8 cellular contexts compared by ENCODE assay signal in genomic region chr6:38639498-38640215, GRCh38. TPM values are rescaled to one million over a fixed set of nuclear protein-coding genes. Genes with fewer than 3 reads are reported as not detected.
A peak's percentile ranks its signal among the peaks of the same experiment; 100 is the strongest.
DNase-seq lines count a peak whose midpoint lies in the region; ATAC-seq and TF ChIP-seq lines count a peak whose summit lies in the region.

TSS of gene BTBD9 (minus strand) at chr6:38639929.

- ATAC-seq in GM23338 = peak; percentile 88
- peak; percentile 80 for ATAC-seq in thoracic aorta (ENCODE audit: insufficient number of reproducible peaks, low FRiP score, low read depth)

- no peaks in the 10 kb centered on the region; the same call in 1 of the 2 replicates for H3K4me1 ChIP-seq in ES-I3 (ENCODE audit: insufficient read depth, low read length)
- H3K4me1 ChIP-seq in GM23338 (ENCODE audit: insufficient read depth) = peaks cover 11% of the 10 kb centered on the region
- H3K4me1 ChIP-seq in SK-N-SH (ENCODE audit: control insufficient read depth in 1 of 2, insufficient read depth in 2 of 2, low read depth in 1 of 2, low read length in 1 of 2) = peaks cover 0 to 9% of the 10 kb centered on the region in 2 experiments; a peak in 2 of 4 replicates
- peaks cover 7 to 25% of the 10 kb centered on the region in 2 donors for H3K4me1 ChIP-seq in thoracic aorta (ENCODE audit: control insufficient read depth in 1 of 2, low read depth in 2 of 2)

- H3K4me2 ChIP-seq in GM23338 (peak within 1 kb of the TSS; percentile 98), SK-N-SH (peak within 1 kb of the TSS; percentile 80)

- H3K9me2 ChIP-seq in GM23338 (ENCODE audit: insufficient read depth) (no peaks in the 10 kb centered on the region), SK-N-SH (no peaks in the 10 kb centered on the region)

- no peaks in the 10 kb centered on the region for H3K36me3 Mint-ChIP-seq in GM23338 (ENCODE audit: low read depth)
- no peaks in the 10 kb centered on the region for H3K36me3 Mint-ChIP-seq in activated naive CD4-positive, alpha-beta T cell treated with anti-CD3 and anti-CD28 coated beads, Interleukin-2, amount 50 U/mL, for 24 hours
- H3K36me3 Mint-ChIP-seq in glutamatergic neuron (ENCODE audit: unreplicated experiment) = no peaks in the 10 kb centered on the region
- H3K36me3 Mint-ChIP-seq in osteocyte (ENCODE audit: unreplicated experiment) = no peaks in the 10 kb centered on the region

- H3K4me3 Mint-ChIP-seq in GM23338 (peak within 1 kb of the TSS; percentile 85), glutamatergic neuron (ENCODE audit: unreplicated experiment) (peak within 1 kb of the TSS; percentile 94), osteocyte (ENCODE audit: unreplicated experiment) (peak within 1 kb of the TSS; percentile 89)
- peak within 1 kb of the TSS; percentile 92 for H3K4me3 Mint-ChIP-seq in activated naive CD4-positive, alpha-beta T cell treated with anti-CD3 and anti-CD28 coated beads, Interleukin-2, amount 50 U/mL, for 24 hours

- H3K9me3 Mint-ChIP-seq in GM23338 (no peaks in the 10 kb centered on the region), glutamatergic neuron (ENCODE audit: unreplicated experiment) (peaks cover 2% of the 10 kb centered on the region), osteocyte (ENCODE audit: unreplicated experiment) (no peaks in the 10 kb centered on the region)
- no peaks in the 10 kb centered on the region for H3K9me3 Mint-ChIP-seq in activated naive CD4-positive, alpha-beta T cell treated with anti-CD3 and anti-CD28 coated beads, Interleukin-2, amount 50 U/mL, for 24 hours

- H3K27me3 ChIP-seq in GM23338 (ENCODE audit: insufficient read depth) (no peaks in the 10 kb centered on the region), SK-N-SH (ENCODE audit: insufficient read depth) (no peaks in the 10 kb centered on the region), thoracic aorta (replicated peaks; ENCODE audit: insufficient read depth) (no peaks in the 10 kb centered on the region)

- peaks cover 11% of the 10 kb centered on the region; the same call in 1 of the 2 replicates for H3K79me2 ChIP-seq in GM23338 (replicated peaks; ENCODE audit: insufficient read depth)
- peaks cover 28% of the 10 kb centered on the region for H3K79me2 ChIP-seq in SK-N-SH (ENCODE audit: insufficient read depth)

- H3K9me3 ChIP-seq in ES-I3 (ENCODE audit: control insufficient read depth, insufficient read depth, low read length) (no peaks in the 10 kb centered on the region), SK-N-SH (no peaks in the 10 kb centered on the region), thoracic aorta (no peaks in the 10 kb centered on the region)

- H3K36me3 ChIP-seq in ES-I3 (ENCODE audit: insufficient read depth, low read length) (no peaks in the 10 kb centered on the region), GM23338 (ENCODE audit: insufficient read depth) (no peaks in the 10 kb centered on the region), SK-N-SH (replicated peaks in 1 of 2; ENCODE audit: control insufficient read depth in 1 of 2, insufficient read depth in 2 of 2, low read length in 1 of 2) (no peaks in the 10 kb centered on the region), thoracic aorta (no peaks in the 10 kb centered on the region)

- H3K4me1 Mint-ChIP-seq in GM23338 (peaks cover 10% of the 10 kb centered on the region), glutamatergic neuron (ENCODE audit: low read depth, unreplicated experiment) (peaks cover 11% of the 10 kb centered on the region), osteocyte (ENCODE audit: unreplicated experiment) (peaks cover 20% of the 10 kb centered on the region)
- H3K4me1 Mint-ChIP-seq in activated naive CD4-positive, alpha-beta T cell treated with anti-CD3 and anti-CD28 coated beads, Interleukin-2, amount 50 U/mL, for 24 hours = peaks cover 58% of the 10 kb centered on the region

- H3K27me3 Mint-ChIP-seq in GM23338 (ENCODE audit: insufficient read depth, low read depth, poor library complexity) (peaks cover 4% of the 10 kb centered on the region), glutamatergic neuron (ENCODE audit: unreplicated experiment) (no peaks in the 10 kb centered on the region), osteocyte (ENCODE audit: unreplicated experiment) (no peaks in the 10 kb centered on the region)
- H3K27me3 Mint-ChIP-seq in activated naive CD4-positive, alpha-beta T cell treated with anti-CD3 and anti-CD28 coated beads, Interleukin-2, amount 50 U/mL, for 24 hours = no peaks in the 10 kb centered on the region

- no peak for TF ChIP-seq EP300 in SK-N-SH (IDR thresholded peaks at IDR 0.05; ENCODE audit: borderline replicate concordance in 1 of 2, low read depth in 1 of 2, low read length in 1 of 2)

- H3K27ac Mint-ChIP-seq in GM23338 = peak within 1 kb of the TSS; percentile 77
- peak within 1 kb of the TSS; percentile 95 for H3K27ac Mint-ChIP-seq in activated naive CD4-positive, alpha-beta T cell treated with anti-CD3 and anti-CD28 coated beads, Interleukin-2, amount 50 U/mL, for 24 hours
- peak within 1 kb of the TSS; percentile 84 for H3K27ac Mint-ChIP-seq in glutamatergic neuron (ENCODE audit: unreplicated experiment)
- H3K27ac Mint-ChIP-seq in osteocyte (ENCODE audit: unreplicated experiment) = peak within 1 kb of the TSS; percentile 94

- 0% methylated on average over 7 of the region's 82 CpGs for WGBS in SK-N-SH (ENCODE audit: low lambda C conversion rate)

- TF ChIP-seq CTCF in GM23338 (conservative IDR thresholded peaks at IDR 0.05; ENCODE audit: low read depth in 2 of 2) = no peak
- TF ChIP-seq CTCF in SK-N-SH (IDR thresholded peaks at IDR 0.05) = no peak
- no peak for TF ChIP-seq CTCF in glutamatergic neuron (IDR thresholded peaks at IDR 0.05; ENCODE audit: partially characterized antibody, unreplicated experiment)
- no peak for TF ChIP-seq CTCF in osteocyte (IDR thresholded peaks at IDR 0.05)
- TF ChIP-seq CTCF in thoracic aorta (IDR thresholded peaks at IDR 0.05) = no peak

- TF ChIP-seq RAD21 in SK-N-SH (IDR thresholded peaks at IDR 0.05; ENCODE audit: low read length) = no peak

- DNase-seq in GM23338 (ENCODE audit: low spot score) (peak; percentile 86), LHCN-M2 (ENCODE audit: low read depth) (peak; percentile 77), SK-N-SH (peak; percentile 91), glutamatergic neuron (peak; percentile 84), osteocyte (ENCODE audit: extremely low spot score, unreplicated experiment) (peak; percentile 93), thoracic aorta (ENCODE audit: low spot score) (peak; percentile 54)

- H4K20me1 ChIP-seq in GM23338 (replicated peaks; ENCODE audit: insufficient read depth) (no peaks in the 10 kb centered on the region), SK-N-SH (ENCODE audit: insufficient read depth) (no peaks in the 10 kb centered on the region)

- H3K4me3 ChIP-seq in GM23338 (peak within 1 kb of the TSS; percentile 97), SK-N-SH (ENCODE audit: low read depth in 2 of 2, low read length in 1 of 2) (peak within 1 kb of the TSS; percentile 78 to 98), thoracic aorta (peak within 1 kb of the TSS; percentile 97)

- peak within 1 kb of the TSS; percentile 87 for H3K27ac ChIP-seq in GM23338 (ENCODE audit: low read depth)
- H3K27ac ChIP-seq in SK-N-SH (ENCODE audit: low read depth in 2 of 2, low read length in 1 of 2) = peak within 1 kb of the TSS; percentile 87 to 94
- peak within 1 kb of the TSS; percentile 81 to 90 for H3K27ac ChIP-seq in thoracic aorta

- H3K9ac ChIP-seq in ES-I3 (ENCODE audit: low read depth, low read length) (peak within 1 kb of the TSS; percentile 94), SK-N-SH (peak within 1 kb of the TSS; percentile 89)

- H2AFZ ChIP-seq in GM23338 = peak within 1 kb of the TSS; percentile 100
- peak within 1 kb of the TSS; percentile 97 for H2AFZ ChIP-seq in SK-N-SH (ENCODE audit: low read depth)

- POLR2A ChIA-PET in SK-N-SH (lab: Yijun Ruan, JAX) = no interaction called here

- peaks cover 11% of the 10 kb centered on the region; the same call in 1 of the 2 replicates for H3F3A ChIP-seq in GM23338 (replicated peaks; ENCODE audit: low read depth)
- H3F3A ChIP-seq in SK-N-SH (replicated peaks; ENCODE audit: insufficient read depth) = peaks cover 3% of the 10 kb centered on the region

- CTCF ChIA-PET in SK-N-SH (lab: Yijun Ruan, JAX) = interaction anchor here (1.2 kb wide), 1 partner anchor 11 kb away, joined by 3 read pairs; no protein-coding TSS in a partner anchor

TF ChIP-seq in GM23338, 12 proteins besides CTCF, POLR2A, EP300 and RAD21 (continues in another document):
- TF ChIP-seq STAT1 (IDR thresholded peaks at IDR 0.05; ENCODE audit: unreplicated experiment) = no peak
- no peak for TF ChIP-seq ZNF331 (CRISPR knock-in tag; IDR thresholded peaks at IDR 0.05; ENCODE audit: low read depth)
- peak; percentile 97 for TF ChIP-seq CREB1 (CRISPR knock-in tag; IDR thresholded peaks at IDR 0.05; ENCODE audit: low read depth)
- TF ChIP-seq POLR2AphosphoS5 (IDR thresholded peaks at IDR 0.05; ENCODE audit: low read depth) = peak; percentile 55

TF ChIP-seq in SK-N-SH, 30 proteins besides CTCF, POLR2A, EP300 and RAD21 (continues in another document):
- TF ChIP-seq NFIC (IDR thresholded peaks at IDR 0.05; ENCODE audit: borderline replicate concordance) (no peak), JUND (IDR thresholded peaks at IDR 0.05) (no peak), PBX3 (IDR thresholded peaks at IDR 0.05) (no peak), FOSL2 (IDR thresholded peaks at IDR 0.05; ENCODE audit: borderline replicate concordance, low read depth) (no peak), TCF12 (IDR thresholded peaks at IDR 0.05) (no peak; the same call in 1 of the 2 replicates), FOXM1 (IDR thresholded peaks at IDR 0.05; ENCODE audit: low read depth) (no peak), RXRA (IDR thresholded peaks at IDR 0.05; ENCODE audit: borderline replicate concordance, low read depth) (no peak)

RNA-seq across cellular contexts. Expression of gene BTBD9, which starts in this region (rescaled TPM):
- 4.7 and 5.3 TPM in 2 replicates for total RNA-seq in GM23338 (2014; rRNA removed; shearing (Covaris generic))
- polyA plus RNA-seq in GM23338 (2016; fragmentation: Nextera tagmentation; extraction: Ambion mirVana) (3.2 and 4.2 TPM in 2 replicates), SK-N-SH (2012; rRNA removed) (2.2 and 3.2 TPM in 2 replicates)
- total RNA-seq in LHCN-M2 (2014; rRNA removed) (5.6 and 6.5 TPM in 2 replicates), glutamatergic neuron (ENCODE audit: unreplicated experiment) (18.8 TPM), osteocyte (18.1 and 19.6 TPM in 2 replicates), thoracic aorta (10 to 100 TPM; 30.1 to 45.8 TPM)
- polyA plus RNA-seq in LHCN-M2 (2012) = 3.7 TPM
- polyA plus RNA-seq in SK-N-SH (2012; cell fraction: cytosol; rRNA removed) = 1.8 and 2.2 TPM in 2 replicates
- polyA plus RNA-seq in SK-N-SH (2012; cell fraction: nucleus; rRNA removed) = 3.1 and 3.6 TPM in 2 replicates

Comparison
In these comparisons a context has a peak if more than half of its experiments do, and no peak if none do; other contexts are left out.
1. Peak in every context shown above with its lines: DNase-seq, ATAC-seq, H3K4me3 ChIP-seq and H3K27ac ChIP-seq.